Comparison of ENCODE assay signal across 25 cellular contexts in the genomic region with DNA sequence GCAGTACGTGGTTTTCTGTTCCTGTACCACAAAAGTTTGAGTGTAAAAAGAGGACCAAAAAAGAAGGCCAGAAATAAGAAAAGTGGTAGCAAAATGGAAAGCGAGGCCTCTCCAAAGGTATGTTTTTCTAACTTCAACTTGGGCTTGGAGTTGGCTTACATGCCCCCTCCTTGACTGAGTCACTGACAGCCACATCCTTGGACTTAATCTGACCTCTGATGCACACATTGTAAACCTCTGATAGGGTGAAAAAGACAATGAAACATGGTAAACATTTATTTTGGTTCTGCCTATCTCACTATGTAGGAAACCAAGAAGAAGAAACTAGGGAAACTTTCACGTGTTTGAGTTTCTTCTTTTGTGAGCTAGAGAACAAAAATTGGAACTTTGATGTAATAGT.
A peak's percentile ranks its signal among the peaks of the same experiment; 100 is the strongest.
DNase-seq lines count a peak whose midpoint lies in the region; ATAC-seq, FAIRE-seq and TF ChIP-seq lines count a peak whose summit lies in the region.
"Had no signal": no experiment of that assay in that cellular context is flagged by ENCODE, and none has a peak within 500 bp of the region (broad histone marks: within the 10 kb centered on the region; RNA-seq: fewer than 3 reads in every experiment).

No MANE protein-coding gene starts in this region.

- FAIRE-seq in frontal cortex (lab: Jason Lieb, UNC), result no peak
- FAIRE-seq: endothelial cell of umbilical vein, K562 had no signal

- in situ Hi-C loops in Caki2 (cut with HindIII; ENCODE audit: low pct_unique_long_range_greater_than_20kb, low sequenced_read_pairs), result no loop called here

- DNase-seq in Caki2 (ENCODE audit: low read depth) (peak; percentile 87), LNCaP clone FGC (ENCODE audit: low read depth) (peak; percentile 48), fibroblast of pulmonary artery (ENCODE audit: low read depth) (peak; percentile 52), omental fat pad (ENCODE audit: low spot score) (no peak), globus pallidus (ENCODE audit: low spot score) (no peak), frontal cortex (ENCODE audit: low spot score in 2 of 2) (no peak)
- no peak for DNase-seq in activated CD4-positive, alpha-beta T cell treated with anti-CD3 and anti-CD28 coated beads for 48 hours
- DNase-seq: activated CD4-positive, CD25-positive, alpha-beta regulatory T cell; activated naive CD4-positive, alpha-beta T cell treated with anti-CD3 and anti-CD28 coated beads for 36 hours; activated T-cell treated with anti-CD3 and anti-CD28 coated beads, Interleukin-2, amount 50 U/mL, for 4 hours; cortex of kidney; HCEC 1CT; NCI-H1048; NCI-H2029; NCI-H510A treated with DMSO at 0.1 percent for 48 hours; SHP77 treated with DMSO at 0.1 percent for 48 hours; stimulated activated CD4-positive, alpha-beta T cell treated with anti-CD3 and anti-CD28 coated beads, Interleukin-12 subunit alpha, Interleukin-12 subunit beta, amount 100 ng/mL, for 4 hours; substantia nigra had no signal

- H3K27ac ChIP-seq in VCaP, result peak overlapping the region; percentile 22; the same call in 1 of the 2 replicates
- H3K27ac ChIP-seq: ascending aorta; BLaER1 treated with 17β-estradiol and CSF1 and Interleukin-3, amounts not matched to agents 10 nM and 100 nM; HL-60 had no signal

- TF ChIP-seq CTCF in LNCaP clone FGC (IDR thresholded peaks at IDR 0.05; ENCODE audit: control insufficient read depth, extremely low read depth, insufficient read depth), result no peak
- TF ChIP-seq CTCF in VCaP (conservative IDR thresholded peaks at IDR 0.05), result no peak
- no peak for TF ChIP-seq CTCF in fibroblast of pulmonary artery (IDR thresholded peaks at IDR 0.05; ENCODE audit: low read length, missing control alignments)
- TF ChIP-seq CTCF in omental fat pad (IDR thresholded peaks at IDR 0.05), result no peak

- ATAC-seq in omental fat pad (ENCODE audit: low FRiP score), result no peak
- ATAC-seq: activated T-cell treated with anti-CD3 and anti-CD28 coated beads, Interleukin-2, amount 50 U/mL, for 4 hours; K562; left lobe of liver had no signal

- H3K4me3 ChIP-seq in LNCaP clone FGC (ENCODE audit: low read depth, low read length), result no peak overlapping the region
- H3K4me3 ChIP-seq in fibroblast of pulmonary artery (replicated peaks; ENCODE audit: low read depth, low read length), result no peak overlapping the region
- H3K4me3 ChIP-seq: ascending aorta; BLaER1 treated with 17β-estradiol and CSF1 and Interleukin-3, amounts not matched to agents 10 nM and 100 nM; K562 had no signal

Comparison
In these comparisons a context has a peak if more than half of its experiments do, and no peak if none do; other contexts are left out.
1. DNase-seq: peak in Caki2 (single experiment), LNCaP clone FGC (single experiment) and fibroblast of pulmonary artery (single experiment); none in activated CD4-positive, alpha-beta T cell treated with anti-CD3 and anti-CD28 coated beads for 48 hours (single experiment), omental fat pad (single experiment), globus pallidus (single experiment) and frontal cortex (0 of 2).